Comparison of ENCODE assay signal across 23 cellular contexts in genomic region chr12:228846-229200, GRCh38. TPM values are rescaled to one million over a fixed set of nuclear protein-coding genes. Genes with fewer than 3 reads are reported as not detected.
DNase-seq lines count a peak whose midpoint lies in the region; ATAC-seq, FAIRE-seq and TF ChIP-seq lines count a peak whose summit lies in the region.
"Had no signal": no experiment of that assay in that cellular context is flagged by ENCODE, and none has a peak within 500 bp of the region (broad histone marks: within the 10 kb centered on the region; RNA-seq: fewer than 3 reads in every experiment).

No MANE protein-coding gene starts in this region.

- WGBS in IMR-90 (ENCODE audit: extremely low coverage in 2 of 2, insufficient read length in 1 of 2), 2 experiments = no CpG with 5 or more reads among the region's 3 CpGs
- 89 to 100% methylated on average over 1 to 3 of the region's 3 CpGs for WGBS in endodermal cell (ENCODE audit: insufficient coverage in 1 of 2, insufficient read length in 1 of 2), 2 experiments

- CTCF ChIA-PET in IMR-90 (lab: Yijun Ruan, JAX) = no interaction called here

- no peak overlapping the region for H3K27ac ChIP-seq in IMR-90 (ENCODE audit: insufficient read depth, low read length)
- H3K27ac ChIP-seq in endodermal cell (ENCODE audit: low read depth, low read length) = no peak overlapping the region
- H3K27ac ChIP-seq: A549, C4-2B, HL-60, Peyer's patch had no signal

- peak; percentile 13 for FAIRE-seq in bronchial epithelial cell (lab: Jason Lieb, UNC)
- FAIRE-seq: A549, GM12891, GM18507, HTR-8/SVneo had no signal

- H2BK5ac ChIP-seq in IMR-90 (ENCODE audit: low read depth, low read length, poor library complexity, severe bottlenecking) = no peak overlapping the region

- peak overlapping the region; percentile 13 for H2AK9ac ChIP-seq in IMR-90 (replicated peaks; ENCODE audit: low read depth, low read length, poor library complexity)

- peaks cover 6% of the 10 kb centered on the region for H3K36me3 Mint-ChIP-seq in nephron (ENCODE audit: low read depth)
- H3K36me3 Mint-ChIP-seq in stimulated activated effector memory CD8-positive, alpha-beta T cell treated with anti-CD3 and anti-CD28 coated beads, Interleukin-12 subunit alpha, Interleukin-12 subunit beta, amount 100 ng/mL, for 72 hours = no peaks in the 10 kb centered on the region
- H3K36me3 Mint-ChIP-seq in endodermal cell (ENCODE audit: low read depth) = no peaks in the 10 kb centered on the region

- H4K91ac ChIP-seq in IMR-90 (ENCODE audit: insufficient read depth, low read depth, low read length) = no peak overlapping the region

- no peak overlapping the region for H2BK15ac ChIP-seq in IMR-90 (ENCODE audit: low read depth, low read length)

- H3K36me3 ChIP-seq in IMR-90 (ENCODE audit: control insufficient read depth, insufficient read depth, low read length) = no peaks in the 10 kb centered on the region
- H3K36me3 ChIP-seq in bronchial epithelial cell (ENCODE audit: control insufficient read depth, insufficient read depth, low read length) = no peaks in the 10 kb centered on the region
- no peaks in the 10 kb centered on the region for H3K36me3 ChIP-seq in endodermal cell (ENCODE audit: control insufficient read depth, insufficient read depth, low read length)
- H3K36me3 ChIP-seq: Peyer's patch had no signal

- H3K4me1 Mint-ChIP-seq in nephron (peaks cover 68% of the 10 kb centered on the region), endodermal cell (peaks cover 2% of the 10 kb centered on the region)
- no peaks in the 10 kb centered on the region for H3K4me1 Mint-ChIP-seq in stimulated activated effector memory CD8-positive, alpha-beta T cell treated with anti-CD3 and anti-CD28 coated beads, Interleukin-12 subunit alpha, Interleukin-12 subunit beta, amount 100 ng/mL, for 72 hours

- H3K9ac ChIP-seq in IMR-90 (ENCODE audit: low read depth, low read length) = no peak overlapping the region
- H3K9ac ChIP-seq in endodermal cell (ENCODE audit: extremely low read depth, low read length, poor library complexity, severe bottlenecking) = no peak overlapping the region

- no peak overlapping the region for H3K18ac ChIP-seq in IMR-90 (ENCODE audit: low read depth, low read length)

- no peak overlapping the region for H4K8ac ChIP-seq in IMR-90 (ENCODE audit: low read depth in 2 of 2, low read length in 2 of 2)

- H3K4ac ChIP-seq in IMR-90 (ENCODE audit: low read depth, low read length) = no peak overlapping the region

- intact Hi-C loops in IMR-90 (cut with micrococcal nuclease) = no loop called here

- H2BK20ac ChIP-seq in IMR-90 (ENCODE audit: low read depth, low read length) = no peak overlapping the region

- no peak for TF ChIP-seq RAD21 in IMR-90 (IDR thresholded peaks at IDR 0.05; ENCODE audit: low read length)

- ATAC-seq in IMR-90 (ENCODE audit: low read depth) = no peak
- no peak for ATAC-seq in stimulated activated effector memory CD8-positive, alpha-beta T cell treated with anti-CD3 and anti-CD28 coated beads, Interleukin-12 subunit alpha, Interleukin-12 subunit beta, amount 100 ng/mL, for 72 hours
- ATAC-seq: A549 had no signal

- no peak overlapping the region for H3K4me2 ChIP-seq in IMR-90 (ENCODE audit: low read depth, low read length)
- H3K4me2 ChIP-seq: A549 had no signal

- H3K56ac ChIP-seq in IMR-90 (ENCODE audit: extremely low read depth, insufficient read depth, low read length) = no peak overlapping the region

- H3K27me3 Mint-ChIP-seq in nephron (ENCODE audit: low read depth) (no peaks in the 10 kb centered on the region), endodermal cell (ENCODE audit: insufficient read depth) (peaks cover 12% of the 10 kb centered on the region)

- H3K9me3 Mint-ChIP-seq in nephron (peaks cover 2% of the 10 kb centered on the region), endodermal cell (peaks cover 5% of the 10 kb centered on the region)
- no peaks in the 10 kb centered on the region for H3K9me3 Mint-ChIP-seq in stimulated activated effector memory CD8-positive, alpha-beta T cell treated with anti-CD3 and anti-CD28 coated beads, Interleukin-12 subunit alpha, Interleukin-12 subunit beta, amount 100 ng/mL, for 72 hours

- no TSS peak for BruUV-seq in IMR-90 (replicated peaks; lab: Mats Ljungman, UMichigan)

- DNase-seq in IMR-90 (no peak), bronchial epithelial cell (ENCODE audit: low read depth) (no peak), endodermal cell (no peak), T-helper 2 cell (no peak), retina (no peak)
- no peak for DNase-seq in stimulated activated effector memory CD8-positive, alpha-beta T cell treated with anti-CD3 and anti-CD28 coated beads, Interleukin-12 subunit alpha, Interleukin-12 subunit beta, amount 100 ng/mL, for 72 hours (ENCODE audit: low spot score in 2 of 2)
- DNase-seq: DMS 273 treated with DMSO at 0.1 percent for 48 hours, GF-D8, NCI-H1105, NCI-H1694 treated with DMSO at 0.1 percent for 48 hours, NCI-H2107, NCI-H226, NCI-H524 treated with DMSO at 0.1 percent for 48 hours, Peyer's patch had no signal

- H3K4me1 ChIP-seq in IMR-90 (ENCODE audit: control insufficient read depth, insufficient read depth, low read length) = no peaks in the 10 kb centered on the region
- H3K4me1 ChIP-seq in endodermal cell (ENCODE audit: control insufficient read depth, insufficient read depth, low read length) = no peaks in the 10 kb centered on the region
- H3K4me1 ChIP-seq: A549, Peyer's patch had no signal

- H3K4me3 Mint-ChIP-seq in nephron (peak overlapping the region in 2 of 3 experiments; percentile 4 to 13), endodermal cell (no peak overlapping the region)
- no peak overlapping the region for H3K4me3 Mint-ChIP-seq in stimulated activated effector memory CD8-positive, alpha-beta T cell treated with anti-CD3 and anti-CD28 coated beads, Interleukin-12 subunit alpha, Interleukin-12 subunit beta, amount 100 ng/mL, for 72 hours

- TF ChIP-seq POLR2A in IMR-90 (IDR thresholded peaks at IDR 0.05; ENCODE audit: low read depth, low read length) = no peak

- H2AK5ac ChIP-seq in IMR-90 (ENCODE audit: low read depth, low read length) = no peak overlapping the region

- H3K14ac ChIP-seq in IMR-90 (replicated peaks; ENCODE audit: low read depth, low read length) = no peak overlapping the region

- dilution Hi-C loops in IMR-90 (cut with HindIII; ENCODE audit: low sequenced_read_pairs, unreplicated experiment) = no loop called here

- no peaks in the 10 kb centered on the region for H3K79me1 ChIP-seq in IMR-90 (ENCODE audit: low read depth in 1 of 2, low read length in 2 of 2)

- POLR2A ChIA-PET in IMR-90 (lab: Charles Lee; ENCODE audit: unreplicated experiment) = no interaction called here

- no peak overlapping the region for H4K5ac ChIP-seq in IMR-90 (ENCODE audit: low read depth, low read length)

- TF ChIP-seq CTCF in IMR-90 (conservative IDR thresholded peaks at IDR 0.05; ENCODE audit: low read depth, low read length) = no peak
- TF ChIP-seq CTCF in bronchial epithelial cell (IDR thresholded peaks at IDR 0.05; ENCODE audit: insufficient read depth, low read length, severe bottlenecking) = no peak
- no peak for TF ChIP-seq CTCF in nephron (IDR thresholded peaks at IDR 0.05; ENCODE audit: unreplicated experiment in 3 of 3)
- TF ChIP-seq CTCF in endodermal cell (conservative IDR thresholded peaks at IDR 0.05) = no peak

- peaks cover 80% of the 10 kb centered on the region for H3K27me3 ChIP-seq in IMR-90 (ENCODE audit: control insufficient read depth, insufficient read depth, low read length)
- peaks cover 2% of the 10 kb centered on the region for H3K27me3 ChIP-seq in bronchial epithelial cell (ENCODE audit: control insufficient read depth, insufficient read depth, low read length)
- no peaks in the 10 kb centered on the region for H3K27me3 ChIP-seq in endodermal cell (ENCODE audit: control insufficient read depth, insufficient read depth, low read length, poor library complexity, severe bottlenecking)
- H3K27me3 ChIP-seq: Peyer's patch had no signal

- peak overlapping the region in 1 of 3 experiments; percentile 58 for H3K27ac Mint-ChIP-seq in nephron
- H3K27ac Mint-ChIP-seq in stimulated activated effector memory CD8-positive, alpha-beta T cell treated with anti-CD3 and anti-CD28 coated beads, Interleukin-12 subunit alpha, Interleukin-12 subunit beta, amount 100 ng/mL, for 72 hours = peak overlapping the region; percentile 13
- no peak overlapping the region for H3K27ac Mint-ChIP-seq in endodermal cell

- in situ Hi-C loops in IMR-90 (cut with MboI; ENCODE audit: low sequenced_read_pairs) = no loop called here

- no peaks in the 10 kb centered on the region for H3K9me1 ChIP-seq in IMR-90 (ENCODE audit: insufficient read depth, low read length)

- H2AFZ ChIP-seq in IMR-90 (replicated peaks; ENCODE audit: low read length, poor library complexity) = no peak overlapping the region

- H3K9me3 ChIP-seq in IMR-90 (ENCODE audit: control insufficient read depth, insufficient read depth, low read length) (0 out of 2 replicates have a peak, but pooled peaks cover 2% of the 10 kb centered on the region), endodermal cell (ENCODE audit: control insufficient read depth, low read length) (no peaks in the 10 kb centered on the region)
- H3K9me3 ChIP-seq: A549, Peyer's patch had no signal

- H3K4me3 ChIP-seq in IMR-90 (ENCODE audit: insufficient read depth, low read depth, low read length) (no peak overlapping the region), bronchial epithelial cell (ENCODE audit: low read depth, low read length) (no peak overlapping the region), endodermal cell (ENCODE audit: low read length) (no peak overlapping the region)
- H3K4me3 ChIP-seq: A549, Peyer's patch had no signal

- H2BK120ac ChIP-seq in IMR-90 (ENCODE audit: low read depth, low read length) = no peak overlapping the region

- no peaks in the 10 kb centered on the region for H4K20me1 ChIP-seq in IMR-90 (ENCODE audit: insufficient read depth, low read length)

- no peak overlapping the region for H3K23ac ChIP-seq in IMR-90 (ENCODE audit: low read depth, low read length)

TF ChIP-seq in IMR-90, 13 proteins besides CTCF, POLR2A, EP300 and RAD21 (continues in another document):
- TF ChIP-seq BHLHE40 (IDR thresholded peaks at IDR 0.05; ENCODE audit: low read depth, low read length) = no peak

RNA-seq across cellular contexts. Expression of gene SLC6A12, which starts 14.9 kb away (rescaled TPM):
- total RNA-seq in IMR-90 (2012; rRNA removed) = not detected in 2 replicates
- not detected in 2 replicates for polyA plus RNA-seq in IMR-90 (2012; rRNA removed)
- 0.01 TPM in 1 of 2 replicates, not detected in the other for polyA plus RNA-seq in IMR-90 (2012; cell fraction: cytosol; rRNA removed)
- 0.10 TPM in 1 of 2 replicates, not detected in the other for polyA plus RNA-seq in IMR-90 (2012; cell fraction: nucleus; rRNA removed; ENCODE audit: low replicate concordance)
- total RNA-seq in bronchial epithelial cell = 0.26 TPM in 1 of 2 replicates, not detected in the other
- 1 to 10 TPM in 1 of 2 donors, under 1 TPM in 1; 0.58 to 1.3 TPM for total RNA-seq in endodermal cell
- polyA plus RNA-seq in endodermal cell (2013, experiment 1 of 2) = 0.43 TPM
- polyA plus RNA-seq in endodermal cell (2013, experiment 2 of 2) = not detected
- total RNA-seq: LHCN-M2 had no signal

RNA-seq across cellular contexts. Expression of gene SLC6A13, which starts 33.8 kb away (rescaled TPM):
- total RNA-seq in IMR-90 (2012; rRNA removed) (under 0.01 and 0.28 TPM in 2 replicates), bronchial epithelial cell (0.64 and 0.79 TPM in 2 replicates), endodermal cell (1 to 10 TPM; 1.1 to 2.4 TPM)
- 0.10 TPM in 1 of 2 replicates, not detected in the other for polyA plus RNA-seq in IMR-90 (2012; rRNA removed)
- polyA plus RNA-seq in IMR-90 (2012; cell fraction: cytosol; rRNA removed) = 0.05 TPM in 1 of 2 replicates, not detected in the other
- polyA plus RNA-seq in IMR-90 (2012; cell fraction: nucleus; rRNA removed; ENCODE audit: low replicate concordance) = 0.45 and 1.1 TPM in 2 replicates
- polyA plus RNA-seq in endodermal cell (2013, experiment 1 of 2) = not detected
- not detected for polyA plus RNA-seq in endodermal cell (2013, experiment 2 of 2)
- total RNA-seq: Daoy had no signal

Comparison
In these comparisons a context has a peak if more than half of its experiments do, and no peak if none do; other contexts are left out.
1. H3K4me3 Mint-ChIP-seq: peak in nephron (2 of 3); none in stimulated activated effector memory CD8-positive, alpha-beta T cell treated with anti-CD3 and anti-CD28 coated beads, Interleukin-12 subunit alpha, Interleukin-12 subunit beta, amount 100 ng/mL, for 72 hours (single experiment) and endodermal cell (single experiment).